1 cellular context compared by ENCODE assay signal in genomic region chrX:83916525-83916924, GRCh38.
TF ChIP-seq lines count a peak whose summit lies in the region.

No MANE protein-coding gene starts in this region.

TF ChIP-seq in HCT116, 20 proteins besides CTCF, POLR2A, EP300 and RAD21 (continued from another document):
- TF ChIP-seq REST (IDR thresholded peaks at IDR 0.05; ENCODE audit: low read depth), result no peak
